30 cellular contexts compared by ENCODE assay signal in the genomic region with DNA sequence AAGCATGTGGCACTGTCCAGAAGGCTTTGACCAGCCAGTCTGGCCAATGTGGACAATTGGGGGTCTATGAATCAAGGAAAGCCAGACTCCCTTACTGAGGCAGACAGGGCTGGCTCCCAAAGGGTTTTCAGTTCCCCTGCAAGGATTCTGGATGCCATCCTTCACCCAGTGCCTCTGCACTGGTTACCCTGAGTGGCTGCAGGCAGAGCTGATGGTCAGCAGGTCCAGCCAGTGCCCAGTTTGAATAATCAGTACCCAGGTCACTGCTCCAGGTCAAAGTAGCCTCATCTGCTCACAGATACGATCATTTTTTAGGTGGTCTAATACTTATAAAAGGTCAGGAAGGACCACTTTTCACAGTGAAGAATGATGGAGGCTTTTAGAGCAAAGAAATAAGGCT.
"Had no signal": no experiment of that assay in that cellular context is flagged by ENCODE, and none has a peak within 500 bp of the region (broad histone marks: within the 10 kb centered on the region; RNA-seq: fewer than 3 reads in every experiment).

No MANE protein-coding gene starts in this region.

- DNase-seq: naive thymus-derived CD4-positive, alpha-beta T cell; natural killer cell; occipital lobe; pancreas; retina; right lobe of liver; spleen; stimulated activated CD4-positive, alpha-beta T cell treated with anti-CD3 and anti-CD28 coated beads, Interleukin-12 subunit alpha, Interleukin-12 subunit beta, amount 100 ng/mL, for 4 hours; stimulated activated CD4-positive, alpha-beta T cell treated with anti-CD3 and anti-CD28 coated beads, Interleukin-1b, Interleukin-23, amount 100 ng/mL, for 48 hours; stimulated activated CD4-positive, alpha-beta T cell treated with anti-CD3 and anti-CD28 coated beads, Interleukin-4, amount 100 ng/mL, for 1 hour; stimulated activated CD4-positive, alpha-beta T cell treated with anti-CD3 and anti-CD28 coated beads, Interleukin-4, amount 100 ng/mL, for 4 hours; stimulated activated CD8-positive, alpha-beta memory T cell treated with anti-CD3 and anti-CD28 coated beads, Interleukin-4, amount 100 ng/mL, for 48 hours; stimulated activated naive CD4-positive, alpha-beta T cell; stimulated activated naive CD8-positive, alpha-beta T cell treated with anti-CD3 and anti-CD28 coated beads, Interleukin-15, amount 100 ng/mL, for 72 hours; stimulated activated naive CD8-positive, alpha-beta T cell treated with anti-CD3 and anti-CD28 coated beads, Interleukin-15, Interleukin-2, amounts not matched to agents 100 U/mL and 50 U/mL, for 24 hours; substantia nigra; testis; tibial artery; transverse colon; upper lobe of right lung; uterus had no signal

- H3K9ac ChIP-seq: neural progenitor cell had no signal

- H3K27me3 Mint-ChIP-seq: naive thymus-derived CD4-positive, alpha-beta T cell; stimulated activated naive CD8-positive, alpha-beta T cell treated with anti-CD3 and anti-CD28 coated beads, Interleukin-15, amount 100 ng/mL, for 72 hours; type B pancreatic cell had no signal

- H3K36me3 Mint-ChIP-seq: naive thymus-derived CD4-positive, alpha-beta T cell; natural killer cell; stimulated activated memory B cell treated with anti-CD40 and anti-IgM and Interleukin-4, amounts not matched to agents 10 μg/mL and 1 μg/mL and 100 μg/mL, for 72 hours; type B pancreatic cell had no signal

- H3K4me1 ChIP-seq: neural progenitor cell, pancreas, prostate gland, right atrium auricular region, right lobe of liver, spleen, suprapubic skin, testis, tibial artery, transverse colon, upper lobe of right lung, uterus had no signal

- H3K4me1 Mint-ChIP-seq: nephron; neural progenitor cell; stimulated activated memory B cell treated with anti-CD40 and anti-IgM and Interleukin-4, amounts not matched to agents 10 μg/mL and 1 μg/mL and 100 μg/mL, for 72 hours had no signal

- H3K27me3 ChIP-seq: neural progenitor cell, pancreas, right atrium auricular region, right lobe of liver, spleen, suprapubic skin, testis, tibial artery, transverse colon, upper lobe of right lung, uterus had no signal

- H3K4me2 ChIP-seq: neural progenitor cell, smooth muscle cell had no signal

- H2AFZ ChIP-seq: neural progenitor cell had no signal

- H3K9me3 ChIP-seq: pancreas, prostate gland, right atrium auricular region, right lobe of liver, spleen, suprapubic skin, testis, tibial artery, transverse colon, upper lobe of right lung, uterus had no signal

- H3K4me3 ChIP-seq: neural progenitor cell, pancreas, prostate gland, right atrium auricular region, right lobe of liver, skin epidermis, smooth muscle cell, spleen, suprapubic skin, testis, tibial artery, transverse colon, upper lobe of right lung, uterus had no signal

- H3K9me3 Mint-ChIP-seq: natural killer cell; stimulated activated memory B cell treated with anti-CD40 and anti-IgM and Interleukin-4, amounts not matched to agents 10 μg/mL and 1 μg/mL and 100 μg/mL, for 72 hours; stimulated activated naive CD8-positive, alpha-beta T cell treated with anti-CD3 and anti-CD28 coated beads, Interleukin-15, amount 100 ng/mL, for 72 hours; type B pancreatic cell had no signal

- H3K27ac ChIP-seq: neural progenitor cell, pancreas, prostate gland, right atrium auricular region, right lobe of liver, skin epidermis, spleen, suprapubic skin, testis, tibial artery, transverse colon, upper lobe of right lung, uterus had no signal

- H3K4me3 Mint-ChIP-seq: naive thymus-derived CD4-positive, alpha-beta T cell; natural killer cell; nephron; neural progenitor cell; stimulated activated memory B cell treated with anti-CD40 and anti-IgM and Interleukin-4, amounts not matched to agents 10 μg/mL and 1 μg/mL and 100 μg/mL, for 72 hours; stimulated activated naive CD8-positive, alpha-beta T cell treated with anti-CD3 and anti-CD28 coated beads, Interleukin-15, amount 100 ng/mL, for 72 hours; type B pancreatic cell had no signal

- H3K36me3 ChIP-seq: neural progenitor cell, pancreas, prostate gland, right atrium auricular region, right lobe of liver, spleen, suprapubic skin, tibial artery, transverse colon, upper lobe of right lung, uterus had no signal

- H3K27ac Mint-ChIP-seq: natural killer cell; nephron; neural progenitor cell; stimulated activated memory B cell treated with anti-CD40 and anti-IgM and Interleukin-4, amounts not matched to agents 10 μg/mL and 1 μg/mL and 100 μg/mL, for 72 hours; type B pancreatic cell had no signal
